ENCODE assay signal across 8 cellular contexts in the genomic region with DNA sequence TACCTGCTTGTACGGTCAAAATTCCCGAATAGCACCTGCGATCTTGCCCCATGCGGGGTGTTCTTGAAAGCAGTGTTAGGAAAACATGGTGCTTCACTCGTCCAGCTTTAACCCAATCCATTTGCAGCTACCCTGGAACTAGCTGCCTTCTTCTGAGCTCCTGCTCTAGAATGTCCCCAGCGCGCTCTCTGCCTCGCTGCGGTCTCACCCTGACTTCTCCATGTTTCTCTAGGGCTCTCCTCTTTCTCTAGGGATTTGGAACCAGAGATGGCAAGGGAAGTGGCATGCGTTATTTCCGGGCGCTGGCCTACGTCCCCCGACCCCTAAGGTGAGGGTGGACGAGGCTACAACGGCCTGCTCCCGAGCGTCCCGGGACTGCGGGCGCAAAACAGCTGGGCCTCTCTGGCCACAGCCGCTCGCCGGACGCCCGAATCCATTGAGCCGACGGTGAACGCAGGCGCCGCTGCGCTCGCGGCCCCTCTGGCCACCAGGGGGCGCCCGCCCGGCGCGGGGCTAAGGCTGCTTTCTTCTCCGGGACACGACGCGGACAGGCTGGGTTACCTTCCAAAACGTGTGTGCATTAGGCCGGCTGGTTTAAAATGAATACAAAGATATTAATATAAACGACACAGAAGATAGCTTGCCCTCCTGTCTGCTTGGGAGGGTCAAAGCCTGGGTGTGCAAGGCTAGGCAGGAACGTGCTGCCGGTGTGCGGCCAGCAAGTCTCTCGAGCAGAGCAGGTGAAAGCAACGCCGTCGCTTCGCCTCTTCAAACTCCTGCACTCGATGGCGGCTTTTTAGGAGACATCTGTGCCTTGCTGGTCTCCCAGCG. TPM values are rescaled to one million over a fixed set of nuclear protein-coding genes. Genes with fewer than 3 reads are reported as not detected.
DNase-seq lines count a peak whose midpoint lies in the region; ATAC-seq and TF ChIP-seq lines count a peak whose summit lies in the region.

No MANE protein-coding gene starts in this region.

- no peaks in the 10 kb centered on the region for H3K36me3 ChIP-seq in KMS-11 (ENCODE audit: insufficient read depth)
- no peaks in the 10 kb centered on the region for H3K36me3 ChIP-seq in aorta (ENCODE audit: control insufficient read depth in 1 of 2, insufficient read depth in 2 of 2, low read length in 1 of 2)

- peak; percentile 69 for TF ChIP-seq CTCF in KMS-11 (conservative IDR thresholded peaks at IDR 0.05; ENCODE audit: low read depth, low read length)
- peak; percentile 100 for TF ChIP-seq CTCF in progenitor cell of endocrine pancreas (IDR thresholded peaks at IDR 0.05; ENCODE audit: unreplicated experiment)

- H3K4me3 Mint-ChIP-seq in progenitor cell of endocrine pancreas (ENCODE audit: low read depth), result no peak overlapping the region

- H3K9me3 Mint-ChIP-seq in progenitor cell of endocrine pancreas (ENCODE audit: low read depth), result no peaks in the 10 kb centered on the region

- ATAC-seq in GM21723 (IDR thresholded peaks at IDR 0.05; ENCODE audit: unreplicated experiment) (peak; percentile 64), left ventricle myocardium superior (peak; percentile 56), aorta (ENCODE audit: low FRiP score) (peak; percentile 86)

- DNase-seq in EH (ENCODE audit: low read depth) (peak; percentile 75), SW 1271 (lab: John Stamatoyannopoulos, UW) (peak; percentile 28 to 58), amniotic stem cell (lab: John Stamatoyannopoulos, UW) (peak; percentile 65), left ventricle myocardium superior (peak; percentile 95), progenitor cell of endocrine pancreas (ENCODE audit: low spot score, unreplicated experiment) (peak; percentile 91), aorta (peak; percentile 87 to 95)

- H3K4me1 ChIP-seq in KMS-11 (ENCODE audit: low read depth, poor library complexity, severe bottlenecking) (peaks cover 4% of the 10 kb centered on the region), aorta (ENCODE audit: control insufficient read depth in 1 of 2, insufficient read depth in 2 of 2, low read length in 2 of 2) (no peaks in the 10 kb centered on the region)

- peak overlapping the region; percentile 25; the same call in 1 of the 2 replicates for H3K9ac ChIP-seq in KMS-11

- 1% methylated on average over 57 of the region's 57 CpGs for WGBS in aorta, 2 donors

- H3K4me2 ChIP-seq in KMS-11, result peak overlapping the region; percentile 71

- no peaks in the 10 kb centered on the region for H3K79me2 ChIP-seq in KMS-11 (ENCODE audit: insufficient read depth, low read depth)

- peaks cover 26% of the 10 kb centered on the region for H3K4me1 Mint-ChIP-seq in progenitor cell of endocrine pancreas (ENCODE audit: low read depth)

- intact Hi-C loops in left ventricle myocardium superior (cut with micrococcal nuclease) (no loop called here), aorta (cut with DNase I) (loop anchor here in 1 of 2 donors (2.0 to 5.0 kb wide), 4 partner anchors 20 to 565 kb away; no protein-coding TSS in a partner anchor)

- H3K27ac ChIP-seq in KMS-11 (no peak overlapping the region), aorta (ENCODE audit: low read depth in 1 of 2, low read length in 2 of 2) (peak overlapping the region; percentile 14 to 83)

- H3K4me3 ChIP-seq in KMS-11 (IDR thresholded peaks at IDR 0.05; ENCODE audit: insufficient read depth, low read depth, low read length), result no peak overlapping the region
- H3K4me3 ChIP-seq in aorta (ENCODE audit: low read length in 2 of 2), result peak overlapping the region; percentile 81 to 86

- peaks cover 7% of the 10 kb centered on the region for H3K36me3 Mint-ChIP-seq in progenitor cell of endocrine pancreas (ENCODE audit: insufficient read depth)

- H3K9me3 ChIP-seq in aorta (ENCODE audit: control insufficient read depth, low read length), result no peaks in the 10 kb centered on the region

- peak overlapping the region; percentile 86 for H2AFZ ChIP-seq in KMS-11 (ENCODE audit: low read depth)

- no peaks in the 10 kb centered on the region for H4K20me1 ChIP-seq in KMS-11 (ENCODE audit: insufficient read depth)

- no peaks in the 10 kb centered on the region for H3K27me3 ChIP-seq in KMS-11 (ENCODE audit: insufficient read depth, low read depth)
- no peaks in the 10 kb centered on the region for H3K27me3 ChIP-seq in aorta (ENCODE audit: control insufficient read depth in 1 of 2, insufficient read depth in 2 of 2, low read length in 1 of 2)

- H3K27me3 Mint-ChIP-seq in progenitor cell of endocrine pancreas, result no peaks in the 10 kb centered on the region

- peak overlapping the region; percentile 98 for H3K27ac Mint-ChIP-seq in progenitor cell of endocrine pancreas

RNA-seq across cellular contexts. Expression of a gene that starts 1.8 kb away (rescaled TPM):
- total RNA-seq in left ventricle myocardium superior (37.6 TPM), progenitor cell of endocrine pancreas (136 and 145 TPM in 2 replicates), aorta (10 to 100 TPM; 45.2 to 48.9 TPM)
- polyA plus RNA-seq in aorta, result 10 to 100 TPM; 20.0 to 39.2 TPM

Comparison
In these comparisons a context has a peak if more than half of its experiments do, and no peak if none do; other contexts are left out.
1. DNase-seq: peak in every context shown above with its lines; median percentile 95 in left ventricle myocardium superior; 91 in progenitor cell of endocrine pancreas; 91 in aorta; 75 in EH; 65 in amniotic stem cell; 43 in SW 1271.